In genomic region chr11:57899378-57899777, GRCh38 we compare ENCODE assay signal across 29 cellular contexts.
DNase-seq lines count a peak whose midpoint lies in the region; ATAC-seq, FAIRE-seq and TF ChIP-seq lines count a peak whose summit lies in the region.
"Had no signal": no experiment of that assay in that cellular context is flagged by ENCODE, and none has a peak within 500 bp of the region (broad histone marks: within the 10 kb centered on the region; RNA-seq: fewer than 3 reads in every experiment).

No MANE protein-coding gene starts in this region.

- intact Hi-C loops in Caco-2 (cut with micrococcal nuclease; ENCODE audit: unreplicated experiment), result no loop called here
- intact Hi-C loops in A673 (cut with micrococcal nuclease; ENCODE audit: unreplicated experiment), result no loop called here
- intact Hi-C loops in PC-3 (cut with micrococcal nuclease), result no loop called here

- no peak for FAIRE-seq in small intestine (lab: Jason Lieb, UNC)
- FAIRE-seq: A549, HTR-8/SVneo had no signal

- H3K27me3 Mint-ChIP-seq in Caco-2 (ENCODE audit: insufficient read depth, unreplicated experiment), result peaks cover 3% of the 10 kb centered on the region

- H3K79me2 ChIP-seq in GM23248 (ENCODE audit: insufficient read depth), result no peaks in the 10 kb centered on the region
- no peaks in the 10 kb centered on the region for H3K79me2 ChIP-seq in PC-3 (ENCODE audit: low read length)

- ATAC-seq in SK-N-SH treated with all-trans-retinoic acid at 6 μM for 48 hours (no peak), PC-3 (no peak)
- ATAC-seq: A549, Right ventricle myocardium inferior had no signal

- H2AFZ ChIP-seq in GM23248, result no peak overlapping the region
- no peak overlapping the region for H2AFZ ChIP-seq in PC-3 (ENCODE audit: low read length)
- H2AFZ ChIP-seq: PC-9 had no signal

- H3K4me2 ChIP-seq in GM23248 (ENCODE audit: unreplicated experiment) (no peak overlapping the region), PC-3 (ENCODE audit: low read length) (no peak overlapping the region)
- H3K4me2 ChIP-seq: A549, PC-9 had no signal

- H3K9ac ChIP-seq in GM23248 (no peak overlapping the region), mucosa of rectum (ENCODE audit: low read depth in 1 of 2, low read length in 2 of 2) (no peak overlapping the region), PC-3 (ENCODE audit: low read length) (no peak overlapping the region)

- POLR2A ChIA-PET in Caco-2 (lab: Charles Lee) (no interaction called here), A673 (lab: Charles Lee; ENCODE audit: low non-redundant PET) (interaction anchor here (0.6 kb wide), 1 partner anchor 1180 kb away, joined by 3 read pairs; no protein-coding TSS in a partner anchor), PC-3 (lab: Charles Lee; ENCODE audit: unreplicated experiment) (no interaction called here)

- H3K27ac ChIP-seq in GM23248, result no peak overlapping the region
- H3K27ac ChIP-seq in mucosa of rectum (ENCODE audit: low read depth in 2 of 2, low read length in 2 of 2), result peak overlapping the region; percentile 70 to 71
- no peak overlapping the region for H3K27ac ChIP-seq in small intestine (ENCODE audit: low read depth in 1 of 2, low read length in 1 of 2)
- no peak overlapping the region for H3K27ac ChIP-seq in A673 (ENCODE audit: low read depth, low read length, poor library complexity, severe bottlenecking)
- H3K27ac ChIP-seq in PC-3 (ENCODE audit: low read length), result no peak overlapping the region
- H3K27ac ChIP-seq: A549, PC-9, SJCRH30 had no signal

- CTCF ChIA-PET in Caco-2 (lab: Charles Lee) (no interaction called here), A673 (lab: Charles Lee) (no interaction called here), PC-3 (lab: Charles Lee) (no interaction called here)

- H3K9me2 ChIP-seq in GM23248 (ENCODE audit: insufficient read depth), result no peaks in the 10 kb centered on the region
- no peaks in the 10 kb centered on the region for H3K9me2 ChIP-seq in PC-3 (replicated peaks; ENCODE audit: low read length)

- TF ChIP-seq CTCF in epithelial cell of esophagus (IDR thresholded peaks at IDR 0.05; ENCODE audit: insufficient read depth, low read depth, low read length, missing control alignments), result no peak
- no peak for TF ChIP-seq CTCF in Caco-2 (IDR thresholded peaks at IDR 0.05; ENCODE audit: insufficient read depth in 1 of 2, low read depth in 1 of 2, low read length in 1 of 2, severe bottlenecking in 1 of 2, unreplicated experiment in 1 of 2)
- TF ChIP-seq CTCF in A673 (conservative IDR thresholded peaks at IDR 0.05; ENCODE audit: low read depth, low read length), result no peak
- TF ChIP-seq CTCF in PC-3 (conservative IDR thresholded peaks at IDR 0.05; ENCODE audit: low read depth, low read length), result no peak

- no peak overlapping the region for H3K4me3 Mint-ChIP-seq in Caco-2 (ENCODE audit: unreplicated experiment)
- H3K4me3 Mint-ChIP-seq: CD14-positive monocyte; CD8-positive, alpha-beta memory T cell had no signal

- BruUV-seq in Caco-2 (replicated peaks; lab: Mats Ljungman, UMichigan), result no TSS peak
- no TSS peak for BruUV-seq in A673 (replicated peaks; lab: Mats Ljungman, UMichigan)
- BruUV-seq in PC-3 (replicated peaks; lab: Mats Ljungman, UMichigan), result no TSS peak

- peaks cover 7% of the 10 kb centered on the region for H3K4me1 Mint-ChIP-seq in Caco-2 (ENCODE audit: low read depth, unreplicated experiment)
- H3K4me1 Mint-ChIP-seq: CD8-positive, alpha-beta memory T cell had no signal

- in situ Hi-C loops in GM23248 (cut with MboI), result no loop called here

- H4K20me1 ChIP-seq in GM23248 (ENCODE audit: insufficient read depth) (no peaks in the 10 kb centered on the region), PC-3 (ENCODE audit: low read length) (no peaks in the 10 kb centered on the region)

- no peaks in the 10 kb centered on the region for H3K36me3 Mint-ChIP-seq in Caco-2 (ENCODE audit: insufficient read depth, unreplicated experiment)
- H3K36me3 Mint-ChIP-seq: CD14-positive monocyte; CD8-positive, alpha-beta memory T cell had no signal

- no peaks in the 10 kb centered on the region for H3F3A ChIP-seq in GM23248 (ENCODE audit: insufficient read depth)
- no peaks in the 10 kb centered on the region for H3F3A ChIP-seq in PC-3 (ENCODE audit: low read length, unreplicated experiment)

- H3K4me1 ChIP-seq in GM23248 (ENCODE audit: insufficient read depth), result no peaks in the 10 kb centered on the region
- H3K4me1 ChIP-seq in mucosa of rectum (ENCODE audit: control insufficient read depth in 2 of 2, insufficient read depth in 2 of 2, low read length in 2 of 2), result peaks cover 20 to 45% of the 10 kb centered on the region in 2 donors
- H3K4me1 ChIP-seq in small intestine (ENCODE audit: control insufficient read depth in 2 of 2, insufficient read depth in 1 of 2, low read depth in 1 of 2, low read length in 1 of 2), result peaks cover 0 to 3% of the 10 kb centered on the region in 2 donors
- peaks cover 13% of the 10 kb centered on the region for H3K4me1 ChIP-seq in Caco-2
- H3K4me1 ChIP-seq in A673 (ENCODE audit: insufficient read depth, low read length, poor library complexity, severe bottlenecking), result no peaks in the 10 kb centered on the region
- peaks cover 18% of the 10 kb centered on the region for H3K4me1 ChIP-seq in PC-3 (ENCODE audit: insufficient read depth, low read length)
- H3K4me1 ChIP-seq: BE2C had no signal

- H3K9me3 Mint-ChIP-seq in Caco-2 (ENCODE audit: unreplicated experiment), result no peaks in the 10 kb centered on the region

- H3K4me3 ChIP-seq in GM23248, result no peak overlapping the region
- H3K4me3 ChIP-seq in epithelial cell of esophagus (ENCODE audit: low read length), result no peak overlapping the region
- no peak overlapping the region for H3K4me3 ChIP-seq in mucosa of rectum (ENCODE audit: low read length in 2 of 2)
- H3K4me3 ChIP-seq in small intestine (ENCODE audit: low read depth in 1 of 2, low read length in 2 of 2), result no peak overlapping the region
- H3K4me3 ChIP-seq in Caco-2 (ENCODE audit: low read depth, low read length), result no peak overlapping the region
- no peak overlapping the region for H3K4me3 ChIP-seq in A673 (ENCODE audit: low read depth, low read length, poor library complexity, severe bottlenecking)
- no peak overlapping the region for H3K4me3 ChIP-seq in PC-3 (ENCODE audit: low read length)
- H3K4me3 ChIP-seq: A549, MG63, PC-9, SJCRH30 had no signal

- H3K36me3 ChIP-seq in GM23248 (ENCODE audit: low read depth) (no peaks in the 10 kb centered on the region), mucosa of rectum (ENCODE audit: control insufficient read depth in 2 of 2, insufficient read depth in 2 of 2, low read length in 2 of 2) (no peaks in the 10 kb centered on the region), small intestine (ENCODE audit: control insufficient read depth in 2 of 2, insufficient read depth in 2 of 2, low read length in 2 of 2) (no peaks in the 10 kb centered on the region), Caco-2 (ENCODE audit: control insufficient read depth, insufficient read depth, low read length) (no peaks in the 10 kb centered on the region), A673 (ENCODE audit: insufficient read depth, low read length, poor library complexity, severe bottlenecking) (no peaks in the 10 kb centered on the region), PC-3 (ENCODE audit: low read depth, low read length) (no peaks in the 10 kb centered on the region)
- H3K36me3 ChIP-seq: BE2C, MG63, SJCRH30 had no signal

- H3K9me3 ChIP-seq in GM23248 (ENCODE audit: low read depth) (no peaks in the 10 kb centered on the region), mucosa of rectum (ENCODE audit: control insufficient read depth in 2 of 2, low read length in 2 of 2) (no peaks in the 10 kb centered on the region), small intestine (ENCODE audit: control insufficient read depth, low read depth) (no peaks in the 10 kb centered on the region), Caco-2 (no peaks in the 10 kb centered on the region), A673 (ENCODE audit: low read depth, low read length, poor library complexity, severe bottlenecking) (no peaks in the 10 kb centered on the region), PC-3 (ENCODE audit: low read length) (no peaks in the 10 kb centered on the region)
- H3K9me3 ChIP-seq: A549, BE2C, MG63, SJCRH30 had no signal

- H3K27ac Mint-ChIP-seq in Caco-2 (ENCODE audit: unreplicated experiment), result no peak overlapping the region
- H3K27ac Mint-ChIP-seq: CD14-positive monocyte; CD8-positive, alpha-beta memory T cell had no signal

- 28 to 40% methylated on average over 2 of the region's 2 CpGs for WGBS in GM23248 (ENCODE audit: low coverage in 1 of 2, low lambda C conversion rate in 2 of 2, missing lambda C conversion rate in 2 of 2), 2 experiments
- WGBS in small intestine, 3 donors, result 23 to 67% (median 36%) methylated on average over 2 of the region's 2 CpGs

- DNase-seq in GM23248, result peak; percentile 14
- peak; percentile 54 for DNase-seq in epithelial cell of esophagus (ENCODE audit: low read depth)
- peak; percentile 47 for DNase-seq in small intestine
- no peak for DNase-seq in Caco-2
- DNase-seq in A673 (ENCODE audit: low spot score), result no peak
- no peak for DNase-seq in PC-3
- DNase-seq: BE2C; Calu3; CD8-positive, alpha-beta memory T cell; DMS153; DND-41; H7; KBM-7; MG63; NCI-H1105 treated with DMSO at 0.1 percent for 48 hours; NCI-H146; NCI-H1930; NCI-H2107; NCI-H446; NCI-H524 treated with DMSO at 0.1 percent for 48 hours; NCI-H774; PC-9; SJCRH30 had no signal

- H3K27me3 ChIP-seq in GM23248 (replicated peaks; ENCODE audit: insufficient read depth) (no peaks in the 10 kb centered on the region), mucosa of rectum (ENCODE audit: control insufficient read depth in 2 of 2, insufficient read depth in 2 of 2, low read length in 2 of 2) (no peaks in the 10 kb centered on the region), small intestine (ENCODE audit: control insufficient read depth in 2 of 2, insufficient read depth in 2 of 2, low read length in 2 of 2) (no peaks in the 10 kb centered on the region), Caco-2 (replicated peaks; ENCODE audit: control insufficient read depth, insufficient read depth, low read length) (no peaks in the 10 kb centered on the region), A673 (replicated peaks; ENCODE audit: insufficient read depth, low read depth, low read length, poor library complexity) (no peaks in the 10 kb centered on the region), PC-3 (ENCODE audit: low read length) (peaks cover 16% of the 10 kb centered on the region; the same call in 1 of the 2 replicates)
- H3K27me3 ChIP-seq: BE2C, MG63, SJCRH30 had no signal

TF ChIP-seq in SK-N-SH treated with all-trans-retinoic acid at 6 μM for 48 hours, 23 proteins besides CTCF, POLR2A, EP300 and RAD21:
- TF ChIP-seq PPARA (CRISPR knock-in tag; IDR thresholded peaks at IDR 0.05; ENCODE audit: borderline replicate concordance) (no peak), OSR1 (CRISPR knock-in tag; IDR thresholded peaks at IDR 0.05) (no peak), ZFP30 (CRISPR knock-in tag; IDR thresholded peaks at IDR 0.05) (no peak), ISL1 (CRISPR knock-in tag; IDR thresholded peaks at IDR 0.05) (no peak), ZFP3 (CRISPR knock-in tag; IDR thresholded peaks at IDR 0.05) (no peak)

Comparison
In these comparisons a context has a peak if more than half of its experiments do, and no peak if none do; other contexts are left out.
1. DNase-seq: peak in GM23248 (single experiment), epithelial cell of esophagus (single experiment) and small intestine (single experiment); none in Caco-2 (0 of 2), A673 (single experiment) and PC-3 (single experiment).
2. H3K27ac ChIP-seq: peak in mucosa of rectum (2 of 2); none in GM23248 (single experiment), small intestine (0 of 2), A673 (single experiment) and PC-3 (single experiment).